1 cellular context compared by ENCODE assay signal in the genomic region with DNA sequence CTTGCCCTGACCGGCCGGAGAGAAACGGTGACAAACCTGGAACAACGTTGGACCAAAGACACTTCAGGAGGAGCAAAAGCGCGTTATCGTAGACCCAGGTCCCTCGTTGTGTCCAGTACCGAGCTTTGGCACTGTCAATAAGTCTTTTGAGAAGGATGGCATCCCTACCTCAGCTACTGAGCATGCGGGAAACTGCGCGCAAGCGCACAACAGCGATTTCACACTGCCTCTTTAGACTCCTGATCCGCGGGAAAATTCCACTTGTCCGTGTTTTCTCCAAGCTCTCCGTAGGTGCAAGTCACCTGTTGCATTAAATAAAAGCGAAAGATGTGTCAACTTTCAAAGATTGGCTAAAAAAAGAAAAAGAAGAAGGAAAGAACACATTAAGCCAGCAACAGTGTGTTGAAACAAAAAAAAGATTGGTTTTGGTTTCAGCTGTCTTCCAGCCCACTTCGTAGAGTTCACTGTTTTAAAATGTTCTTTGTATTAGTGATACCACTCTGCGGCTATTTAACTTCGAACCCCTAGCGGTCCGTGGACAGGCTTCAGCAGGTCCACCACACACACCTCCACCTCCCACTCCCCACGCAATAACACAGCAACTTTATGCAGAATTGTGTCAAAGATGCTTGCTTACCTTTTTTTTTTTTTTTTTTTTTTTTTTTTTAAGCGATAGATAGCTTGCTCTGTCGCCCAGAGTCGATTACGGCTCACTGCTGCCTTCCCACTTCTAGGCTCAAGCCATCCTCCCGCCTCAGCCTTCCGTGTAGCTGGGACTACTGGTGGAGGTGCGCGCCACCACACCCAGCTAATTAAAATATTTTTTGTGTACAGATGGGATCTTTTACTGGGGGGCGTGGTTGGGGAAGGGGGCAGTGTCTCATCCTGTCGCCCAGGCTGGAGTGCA.
TF ChIP-seq lines count a peak whose summit lies in the region.

Gene BPNT1 (minus strand): TSS at position 139 of the 907 bp plus-strand sequence. CDS start 9,942 bp downstream, outside the sequence.

TF ChIP-seq in GM12878, 131 proteins besides CTCF, POLR2A, EP300 and RAD21 (continued from another document and continues in another):
- TF ChIP-seq IRF3 (IDR thresholded peaks at IDR 0.05) (no peak), KDM1A (IDR thresholded peaks at IDR 0.05; ENCODE audit: borderline replicate concordance) (no peak), HDAC6 (IDR thresholded peaks at IDR 0.05; ENCODE audit: unreplicated experiment) (no peak), RCOR1 (conservative IDR thresholded peaks at IDR 0.05; ENCODE audit: low read depth, low read length) (no peak; the same call in 1 of the 2 replicates), SMAD5 (IDR thresholded peaks at IDR 0.05; ENCODE audit: low read depth) (peak; percentile 56; the same call in 1 of the 2 replicates), CBX5 (IDR thresholded peaks at IDR 0.05; ENCODE audit: low read depth) (no peak), HCFC1 (IDR thresholded peaks at IDR 0.05; ENCODE audit: low read length) (peak; percentile 63), ASH2L (IDR thresholded peaks at IDR 0.05; ENCODE audit: borderline replicate concordance, low read depth) (peak; percentile 58; the same call in 1 of the 2 replicates), CUX1 (IDR thresholded peaks at IDR 0.05; ENCODE audit: insufficient replicate concordance, low read depth, low read length) (no peak), BMI1 (IDR thresholded peaks at IDR 0.05; ENCODE audit: borderline replicate concordance) (no peak), E2F8 (IDR thresholded peaks at IDR 0.05; ENCODE audit: low read depth, partially characterized antibody) (no peak), ZBTB11 (CRISPR knock-in tag; IDR thresholded peaks at IDR 0.05) (no peak), MXI1 (IDR thresholded peaks at IDR 0.05; ENCODE audit: low read depth, low read length) (peak; percentile 70; the same call in 1 of the 2 replicates), JUNB (IDR thresholded peaks at IDR 0.05) (no peak), REST (IDR thresholded peaks at IDR 0.05; ENCODE audit: low read depth, low read length) (no peak), ZSCAN29 (IDR thresholded peaks at IDR 0.05) (peak; percentile 80)
- TF ChIP-seq, protein P1, sequence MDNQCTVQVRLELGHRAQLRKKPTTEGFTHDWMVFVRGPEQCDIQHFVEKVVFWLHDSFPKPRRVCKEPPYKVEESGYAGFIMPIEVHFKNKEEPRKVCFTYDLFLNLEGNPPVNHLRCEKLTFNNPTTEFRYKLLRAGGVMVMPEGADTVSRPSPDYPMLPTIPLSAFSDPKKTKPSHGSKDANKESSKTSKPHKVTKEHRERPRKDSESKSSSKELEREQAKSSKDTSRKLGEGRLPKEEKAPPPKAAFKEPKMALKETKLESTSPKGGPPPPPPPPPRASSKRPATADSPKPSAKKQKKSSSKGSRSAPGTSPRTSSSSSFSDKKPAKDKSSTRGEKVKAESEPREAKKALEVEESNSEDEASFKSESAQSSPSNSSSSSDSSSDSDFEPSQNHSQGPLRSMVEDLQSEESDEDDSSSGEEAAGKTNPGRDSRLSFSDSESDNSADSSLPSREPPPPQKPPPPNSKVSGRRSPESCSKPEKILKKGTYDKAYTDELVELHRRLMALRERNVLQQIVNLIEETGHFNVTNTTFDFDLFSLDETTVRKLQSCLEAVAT (IDR thresholded peaks at IDR 0.05): 0 out of 2 replicates have a peak, but pooled peaks have one; percentile 74
- TF ChIP-seq, protein P2, sequence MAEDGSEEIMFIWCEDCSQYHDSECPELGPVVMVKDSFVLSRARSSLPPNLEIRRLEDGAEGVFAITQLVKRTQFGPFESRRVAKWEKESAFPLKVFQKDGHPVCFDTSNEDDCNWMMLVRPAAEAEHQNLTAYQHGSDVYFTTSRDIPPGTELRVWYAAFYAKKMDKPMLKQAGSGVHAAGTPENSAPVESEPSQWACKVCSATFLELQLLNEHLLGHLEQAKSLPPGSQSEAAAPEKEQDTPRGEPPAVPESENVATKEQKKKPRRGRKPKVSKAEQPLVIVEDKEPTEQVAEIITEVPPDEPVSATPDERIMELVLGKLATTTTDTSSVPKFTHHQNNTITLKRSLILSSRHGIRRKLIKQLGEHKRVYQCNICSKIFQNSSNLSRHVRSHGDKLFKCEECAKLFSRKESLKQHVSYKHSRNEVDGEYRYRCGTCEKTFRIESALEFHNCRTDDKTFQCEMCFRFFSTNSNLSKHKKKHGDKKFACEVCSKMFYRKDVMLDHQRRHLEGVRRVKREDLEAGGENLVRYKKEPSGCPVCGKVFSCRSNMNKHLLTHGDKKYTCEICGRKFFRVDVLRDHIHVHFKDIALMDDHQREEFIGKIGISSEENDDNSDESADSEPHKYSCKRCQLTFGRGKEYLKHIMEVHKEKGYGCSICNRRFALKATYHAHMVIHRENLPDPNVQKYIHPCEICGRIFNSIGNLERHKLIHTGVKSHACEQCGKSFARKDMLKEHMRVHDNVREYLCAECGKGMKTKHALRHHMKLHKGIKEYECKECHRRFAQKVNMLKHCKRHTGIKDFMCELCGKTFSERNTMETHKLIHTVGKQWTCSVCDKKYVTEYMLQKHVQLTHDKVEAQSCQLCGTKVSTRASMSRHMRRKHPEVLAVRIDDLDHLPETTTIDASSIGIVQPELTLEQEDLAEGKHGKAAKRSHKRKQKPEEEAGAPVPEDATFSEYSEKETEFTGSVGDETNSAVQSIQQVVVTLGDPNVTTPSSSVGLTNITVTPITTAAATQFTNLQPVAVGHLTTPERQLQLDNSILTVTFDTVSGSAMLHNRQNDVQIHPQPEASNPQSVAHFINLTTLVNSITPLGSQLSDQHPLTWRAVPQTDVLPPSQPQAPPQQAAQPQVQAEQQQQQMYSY (CRISPR knock-in tag; IDR thresholded peaks at IDR 0.05): no peak
- TF ChIP-seq, protein P3, sequence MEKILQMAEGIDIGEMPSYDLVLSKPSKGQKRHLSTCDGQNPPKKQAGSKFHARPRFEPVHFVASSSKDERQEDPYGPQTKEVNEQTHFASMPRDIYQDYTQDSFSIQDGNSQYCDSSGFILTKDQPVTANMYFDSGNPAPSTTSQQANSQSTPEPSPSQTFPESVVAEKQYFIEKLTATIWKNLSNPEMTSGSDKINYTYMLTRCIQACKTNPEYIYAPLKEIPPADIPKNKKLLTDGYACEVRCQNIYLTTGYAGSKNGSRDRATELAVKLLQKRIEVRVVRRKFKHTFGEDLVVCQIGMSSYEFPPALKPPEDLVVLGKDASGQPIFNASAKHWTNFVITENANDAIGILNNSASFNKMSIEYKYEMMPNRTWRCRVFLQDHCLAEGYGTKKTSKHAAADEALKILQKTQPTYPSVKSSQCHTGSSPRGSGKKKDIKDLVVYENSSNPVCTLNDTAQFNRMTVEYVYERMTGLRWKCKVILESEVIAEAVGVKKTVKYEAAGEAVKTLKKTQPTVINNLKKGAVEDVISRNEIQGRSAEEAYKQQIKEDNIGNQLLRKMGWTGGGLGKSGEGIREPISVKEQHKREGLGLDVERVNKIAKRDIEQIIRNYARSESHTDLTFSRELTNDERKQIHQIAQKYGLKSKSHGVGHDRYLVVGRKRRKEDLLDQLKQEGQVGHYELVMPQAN (conservative IDR thresholded peaks at IDR 0.05): no peak
